ENCODE assay signal across 1 cellular context in genomic region chr6:12001004-12001705, GRCh38.
TF ChIP-seq lines count a peak whose summit lies in the region.

No MANE protein-coding gene starts in this region.

TF ChIP-seq in HepG2, 621 proteins besides CTCF, POLR2A, EP300 and RAD21 (continued from another document and continues in another):
- TF ChIP-seq FOXO4 (CRISPR knock-in tag; conservative IDR thresholded peaks at IDR 0.05) (no peak), ARID5B (CRISPR knock-in tag; IDR thresholded peaks at IDR 0.05) (peak; percentile 76), ZBTB20 (CRISPR knock-in tag; IDR thresholded peaks at IDR 0.05; ENCODE audit: borderline replicate concordance, low read depth) (no peak), GZF1 (CRISPR knock-in tag; IDR thresholded peaks at IDR 0.05) (no peak), NCOA1 (CRISPR knock-in tag; IDR thresholded peaks at IDR 0.05) (no peak), MEIS2 (CRISPR knock-in tag; IDR thresholded peaks at IDR 0.05) (no peak), MED13 (CRISPR knock-in tag; IDR thresholded peaks at IDR 0.05) (no peak), FOXP4 (CRISPR knock-in tag; IDR thresholded peaks at IDR 0.05) (no peak), ZNF264 (CRISPR knock-in tag; IDR thresholded peaks at IDR 0.05) (0 out of 2 replicates have a peak, but pooled peaks have one; percentile 53), EED (CRISPR knock-in tag; IDR thresholded peaks at IDR 0.05) (no peak), TBL1XR1 (IDR thresholded peaks at IDR 0.05; ENCODE audit: borderline replicate concordance, low read length, partially characterized antibody) (peak; percentile 32), UBTF (CRISPR knock-in tag; IDR thresholded peaks at IDR 0.05) (no peak), AGO1 (IDR thresholded peaks at IDR 0.05; ENCODE audit: low read depth, low read length, poor library complexity, severe bottlenecking) (no peak), RAD51 (IDR thresholded peaks at IDR 0.05; ENCODE audit: borderline replicate concordance) (no peak), ZNF878 (CRISPR knock-in tag; IDR thresholded peaks at IDR 0.05) (no peak), ZNF761 (CRISPR knock-in tag; conservative IDR thresholded peaks at IDR 0.05) (no peak), NBN (conservative IDR thresholded peaks at IDR 0.05) (no peak), SNAPC4 (CRISPR knock-in tag; IDR thresholded peaks at IDR 0.05) (no peak), FOXK1 (CRISPR knock-in tag; IDR thresholded peaks at IDR 0.05; ENCODE audit: borderline replicate concordance, low read depth) (peak; percentile 51; the same call in 1 of the 2 replicates), NFYB (CRISPR knock-in tag; IDR thresholded peaks at IDR 0.05) (no peak), HNF1A (IDR thresholded peaks at IDR 0.05; ENCODE audit: low read depth) (no peak), HNF1A (CRISPR knock-in tag; IDR thresholded peaks at IDR 0.05; ENCODE audit: borderline replicate concordance) (no peak), GABPA (IDR thresholded peaks at IDR 0.05; ENCODE audit: low read depth, low read length) (no peak), GABPA (CRISPR knock-in tag; IDR thresholded peaks at IDR 0.05; ENCODE audit: low read depth) (no peak), ZBTB33 (CRISPR knock-in tag; IDR thresholded peaks at IDR 0.05) (no peak), KLF16 (CRISPR knock-in tag; IDR thresholded peaks at IDR 0.05) (0 out of 4 replicates have a peak, but pooled peaks of 1 of the 2 experiments have one; percentile 14), ZNF703 (CRISPR knock-in tag; IDR thresholded peaks at IDR 0.05; ENCODE audit: borderline replicate concordance) (no peak), ARID2 (CRISPR knock-in tag; IDR thresholded peaks at IDR 0.05; ENCODE audit: borderline replicate concordance) (no peak), KLF9 (CRISPR knock-in tag; IDR thresholded peaks at IDR 0.05; ENCODE audit: low read depth) (no peak), TSC22D2 (CRISPR knock-in tag; IDR thresholded peaks at IDR 0.05; ENCODE audit: borderline replicate concordance) (no peak), RFXAP (CRISPR knock-in tag; IDR thresholded peaks at IDR 0.05; ENCODE audit: borderline replicate concordance) (peak; percentile 96), ZSCAN31 (CRISPR knock-in tag; IDR thresholded peaks at IDR 0.05; ENCODE audit: low read depth) (no peak), XBP1 (CRISPR knock-in tag; IDR thresholded peaks at IDR 0.05) (no peak), CBFB (CRISPR knock-in tag; IDR thresholded peaks at IDR 0.05) (no peak), MBD4 (IDR thresholded peaks at IDR 0.05; ENCODE audit: borderline replicate concordance, low read length) (no peak), CHD4 (IDR thresholded peaks at IDR 0.05; ENCODE audit: borderline replicate concordance, low read length) (no peak), ELF4 (CRISPR knock-in tag; IDR thresholded peaks at IDR 0.05; ENCODE audit: borderline replicate concordance) (no peak)
